In genomic region chr5:90529234-90529938, GRCh38 we compare ENCODE assay signal across 8 cellular contexts. TPM values are rescaled to one million over a fixed set of nuclear protein-coding genes. Genes with fewer than 3 reads are reported as not detected.
DNase-seq lines count a peak whose midpoint lies in the region; ATAC-seq, FAIRE-seq and TF ChIP-seq lines count a peak whose summit lies in the region.

Gene LYSMD3 (minus strand): TSS chr5:90529584. CDS start chr5:90525289, 4,295 bp downstream.

- TF ChIP-seq CTCF in left ventricle myocardium inferior (IDR thresholded peaks at IDR 0.05; ENCODE audit: borderline replicate concordance) = no peak
- no peak for TF ChIP-seq CTCF in prostate gland (IDR thresholded peaks at IDR 0.05)

- H3K27me3 ChIP-seq in left ventricle myocardium inferior (ENCODE audit: low read depth) (peaks cover 19% of the 10 kb centered on the region), prostate gland (replicated peaks; ENCODE audit: insufficient read depth) (no peaks in the 10 kb centered on the region)

- FAIRE-seq in GM12892 (lab: Jason Lieb, UNC) = peak; percentile 98

- ATAC-seq in HG02840 (IDR thresholded peaks at IDR 0.05; ENCODE audit: low FRiP score, unreplicated experiment) = peak; percentile 93

- TF ChIP-seq POLR2A in GM12892 (IDR thresholded peaks at IDR 0.05; ENCODE audit: low read depth, low read length) (peak; percentile 80; the same call in 1 of the 2 replicates), prostate gland (IDR thresholded peaks at IDR 0.05) (peak; percentile 95)

- H3K4me1 ChIP-seq in left ventricle myocardium inferior = peaks cover 50% of the 10 kb centered on the region
- H3K4me1 ChIP-seq in prostate gland (replicated peaks) = no peaks in the 10 kb centered on the region
- H3K4me1 ChIP-seq in urinary bladder (ENCODE audit: insufficient read depth) = no peaks in the 10 kb centered on the region

- H3K9me3 ChIP-seq in left ventricle myocardium inferior (replicated peaks) (no peaks in the 10 kb centered on the region), prostate gland (no peaks in the 10 kb centered on the region)

- WGBS in prostate gland = under 1% methylated on average over 54 of the region's 63 CpGs
- under 1% methylated on average over 63 of the region's 63 CpGs for WGBS in urinary bladder

- peak within 1 kb of the TSS; percentile 97 for H3K4me3 ChIP-seq in left ventricle myocardium inferior
- H3K4me3 ChIP-seq in prostate gland = peak within 1 kb of the TSS; percentile 72 to 86
- H3K4me3 ChIP-seq in urinary bladder (ENCODE audit: low read depth, low read length) = peak within 1 kb of the TSS; percentile 70

- peak; percentile 83 for DNase-seq in GM12892 (ENCODE audit: insufficient read length)
- peak; percentile 58 for DNase-seq in NCI-H1436 treated with DMSO at 0.1 percent for 48 hours (lab: John Stamatoyannopoulos, UW)
- DNase-seq in amniotic stem cell (lab: John Stamatoyannopoulos, UW) = peak; percentile 96
- peak; percentile 99 for DNase-seq in left ventricle myocardium inferior
- DNase-seq in prostate gland (ENCODE audit: low spot score) = peak; percentile 98

- intact Hi-C loops in T-helper 1 cell treated with Interleukin-12 subunit alpha and Interleukin-12 subunit beta and Interleukin-4 antibody, amounts not matched to agents 30 ng/mL and 1 ng/mL, for 36 hours (cut with micrococcal nuclease) = loop anchor here (1.0 kb wide), 2 partner anchors 55 to 120 kb away; partner anchors contain the start of genes CETN3, MBLAC2 and POLR3G
- intact Hi-C loops in left ventricle myocardium inferior (cut with micrococcal nuclease) = loop anchor here (10.0 kb wide), 1 partner anchor 55 kb away; the partner anchor contains the start of genes MBLAC2 and POLR3G
- intact Hi-C loops in prostate gland (cut with DNase I) = loop anchor here (1.0 to 10.0 kb wide), 2 partner anchors 55 to 115 kb away; partner anchors contain the start of genes MBLAC2 and POLR3G

- H3K27ac ChIP-seq in left ventricle myocardium inferior (replicated peaks) = peak within 1 kb of the TSS; percentile 95
- H3K27ac ChIP-seq in prostate gland = peak within 1 kb of the TSS; percentile 89 to 92
- H3K27ac ChIP-seq in urinary bladder (ENCODE audit: low read depth) = peak within 1 kb of the TSS; percentile 85

- H3K36me3 ChIP-seq in left ventricle myocardium inferior = peaks cover 12% of the 10 kb centered on the region
- no peaks in the 10 kb centered on the region for H3K36me3 ChIP-seq in prostate gland
- H3K36me3 ChIP-seq in urinary bladder (ENCODE audit: insufficient read depth) = no peaks in the 10 kb centered on the region

RNA-seq across cellular contexts. Expression of gene LYSMD3, which starts in this region (rescaled TPM):
- polyA plus RNA-seq in GM12892 (2012; ENCODE audit: missing spikeins) = 7.3 TPM
- total RNA-seq in T-helper 1 cell treated with Interleukin-12 subunit alpha and Interleukin-12 subunit beta and Interleukin-4 antibody, amounts not matched to agents 30 ng/mL and 1 ng/mL, for 36 hours = 24.2 and 24.3 TPM in 2 replicates
- 19.8 TPM for total RNA-seq in left ventricle myocardium inferior
- 10 to 100 TPM; 11.8 to 18.0 TPM for total RNA-seq in prostate gland
- 48.1 TPM for total RNA-seq in urinary bladder
- polyA plus RNA-seq in urinary bladder = 10.3 TPM

Comparison
In these comparisons a context has a peak if more than half of its experiments do, and no peak if none do; other contexts are left out.
1. Peak in every context shown above with its lines: DNase-seq, ATAC-seq, H3K4me3 ChIP-seq and H3K27ac ChIP-seq.